ENCODE assay signal across 8 cellular contexts in the genomic region with DNA sequence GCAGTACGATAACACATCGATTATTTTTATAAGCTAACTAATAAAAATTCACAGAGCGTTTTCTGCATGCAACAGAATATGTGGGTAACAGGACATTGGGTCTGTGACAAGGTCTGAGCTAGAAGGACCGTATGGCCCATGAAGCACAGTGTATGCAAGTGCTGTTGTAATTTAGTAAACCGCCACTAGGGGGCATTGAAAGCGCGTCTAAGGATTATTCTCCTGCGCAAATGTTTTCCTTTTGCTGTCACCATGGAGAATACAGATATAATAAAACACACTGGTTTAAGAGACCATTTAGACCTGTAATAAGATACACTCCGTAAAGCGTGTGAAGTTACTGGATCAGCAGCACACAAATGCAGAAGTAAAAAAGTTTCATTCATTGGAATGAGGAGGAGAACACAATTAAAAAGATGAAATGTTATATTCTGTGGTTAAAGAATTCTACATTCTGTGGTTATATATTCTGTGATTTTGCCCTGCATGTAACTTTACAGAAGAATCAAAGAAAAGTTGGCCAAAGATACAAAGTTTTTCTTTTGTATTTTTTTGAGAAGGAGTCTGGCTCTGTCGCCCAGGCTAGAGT.
DNase-seq lines count a peak whose midpoint lies in the region; ATAC-seq and TF ChIP-seq lines count a peak whose summit lies in the region.

No MANE protein-coding gene starts in this region.

- H3K4me1 Mint-ChIP-seq in natural killer cell, result peaks cover 4 to 5% of the 10 kb centered on the region in 2 donors

- H3K27me3 Mint-ChIP-seq in natural killer cell (ENCODE audit: low read depth in 2 of 2), result no peaks in the 10 kb centered on the region

- no peak overlapping the region for H3K27ac Mint-ChIP-seq in natural killer cell

- no peaks in the 10 kb centered on the region for H3K36me3 Mint-ChIP-seq in natural killer cell

- peak; percentile 46 for ATAC-seq in HG03565 (IDR thresholded peaks at IDR 0.05; ENCODE audit: unreplicated experiment)
- peak; percentile 49 to 86 (median 62) for ATAC-seq in natural killer cell

- TF ChIP-seq CTCF in 22Rv1 (IDR thresholded peaks at IDR 0.05) (peak; percentile 90), GM12872 (IDR thresholded peaks at IDR 0.05; ENCODE audit: insufficient read depth, low read depth, low read length) (peak; percentile 87), natural killer cell (IDR thresholded peaks at IDR 0.05) (peak; percentile 97)

- intact Hi-C loops in natural killer cell (cut with micrococcal nuclease), result loop anchor here (1.0 to 5.0 kb wide), 2 partner anchors 415 to 1306 kb away; no protein-coding TSS in a partner anchor

- no peak overlapping the region for H3K4me3 Mint-ChIP-seq in natural killer cell

- no peak overlapping the region for H3K27ac ChIP-seq in 22Rv1

- DNase-seq in NCI-H748 treated with DMSO at 0.1 percent for 48 hours (lab: John Stamatoyannopoulos, UW), result peak; percentile 81
- peak; percentile 9 to 20 for DNase-seq in activated CD8-positive, alpha-beta memory T cell treated with anti-CD3 and anti-CD28 coated beads for 4 hours (ENCODE audit: low read depth in 2 of 2)
- DNase-seq in fibroblast of gingiva (ENCODE audit: low read depth), result peak; percentile 77
- no peak for DNase-seq in natural killer cell
- peak; percentile 97 for DNase-seq in superior temporal gyrus (ENCODE audit: extremely low spot score)

- no peaks in the 10 kb centered on the region for H3K9me3 Mint-ChIP-seq in natural killer cell
